Comparison of ENCODE assay signal across 17 cellular contexts in the genomic region with DNA sequence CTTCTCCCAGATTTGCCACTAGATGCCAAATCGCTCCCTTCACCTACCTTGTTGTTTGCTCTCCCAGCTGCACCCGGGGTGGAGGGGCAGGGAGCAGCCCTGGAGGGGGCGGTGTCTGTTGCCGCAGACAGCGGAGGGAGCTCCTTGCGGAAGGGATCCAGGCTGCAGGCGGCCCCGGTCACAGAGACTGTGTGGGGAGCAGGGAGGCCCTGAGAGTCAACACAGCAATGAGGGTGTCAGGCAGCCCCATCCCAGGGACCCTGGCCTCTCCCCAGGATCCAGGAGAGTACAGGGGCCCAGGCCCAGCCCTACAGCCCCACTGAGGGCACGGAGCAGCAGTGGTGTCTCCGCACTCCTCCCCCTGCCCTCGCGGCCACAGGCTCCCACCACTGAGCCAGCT. TPM values are rescaled to one million over a fixed set of nuclear protein-coding genes. Genes with fewer than 3 reads are reported as not detected.
DNase-seq lines count a peak whose midpoint lies in the region; ATAC-seq and TF ChIP-seq lines count a peak whose summit lies in the region.
"Had no signal": no experiment of that assay in that cellular context is flagged by ENCODE, and none has a peak within 500 bp of the region (broad histone marks: within the 10 kb centered on the region; RNA-seq: fewer than 3 reads in every experiment).

No MANE protein-coding gene starts in this region.

- peak overlapping the region in 3 of 5 experiments; percentile 31 to 98 (median 90) for H3K27ac Mint-ChIP-seq in brain
- H3K27ac Mint-ChIP-seq: activated CD8-positive, alpha-beta T cell treated with anti-CD3 and anti-CD28 coated beads, Interleukin-2, amount 10 ng/mL, durations not matched to agents 7 days and 5 days had no signal

- H2BK15ac ChIP-seq in mesenchymal stem cell (ENCODE audit: low read depth, poor library complexity, severe bottlenecking): no peak overlapping the region

- WGBS in mesenchymal stem cell: 92% methylated on average over 12 of the region's 12 CpGs
- 95 to 97% methylated on average over 11 to 12 of the region's 12 CpGs for WGBS in lower leg skin, 2 donors

- H2AFZ ChIP-seq in OCI-LY1 (ENCODE audit: low read length) (no peak overlapping the region), mesenchymal stem cell (ENCODE audit: low read depth, low read length) (no peak overlapping the region)

- H3K27me3 Mint-ChIP-seq in brain: no peaks in the 10 kb centered on the region
- H3K27me3 Mint-ChIP-seq: CD4-positive, alpha-beta memory T cell had no signal

- DNase-seq in mesenchymal stem cell: no peak
- no peak for DNase-seq in DMS79 treated with DMSO at 0.1 percent for 48 hours (lab: John Stamatoyannopoulos, UW)
- DNase-seq in lower leg skin (ENCODE audit: low spot score in 2 of 2): no peak
- DNase-seq: activated CD8-positive, alpha-beta T cell treated with anti-CD3 and anti-CD28 coated beads, Interleukin-2, amount 10 ng/mL, durations not matched to agents 7 days and 5 days; activated gamma-delta T cell treated with Interleukin-2 at 50 U/mL for 16 hours; activated T-cell treated with anti-CD3 and anti-CD28 coated beads, Interleukin-2, amount 50 U/mL, for 1 hour; CD4-positive, alpha-beta memory T cell; DMS 273 treated with DMSO at 0.1 percent for 48 hours; H9; MG63 had no signal

- H3K23ac ChIP-seq in mesenchymal stem cell (ENCODE audit: low read length in 2 of 2): no peak overlapping the region

- peaks cover 32% of the 10 kb centered on the region for H3K36me3 Mint-ChIP-seq in brain

- H3K4me3 Mint-ChIP-seq in brain: no peak overlapping the region
- H3K4me3 Mint-ChIP-seq: activated CD8-positive, alpha-beta T cell treated with anti-CD3 and anti-CD28 coated beads, Interleukin-2, amount 10 ng/mL, durations not matched to agents 7 days and 5 days; CD4-positive, alpha-beta memory T cell; H9 had no signal

- H3K18ac ChIP-seq in mesenchymal stem cell (ENCODE audit: low read depth in 1 of 2, low read length in 2 of 2): no peak overlapping the region

- no peak overlapping the region for H2BK12ac ChIP-seq in mesenchymal stem cell (ENCODE audit: low read length in 2 of 2)

- H2BK5ac ChIP-seq in mesenchymal stem cell (ENCODE audit: low read depth, low read length, poor library complexity, severe bottlenecking): no peak overlapping the region

- intact Hi-C loops in lower leg skin (cut with DNase I; ENCODE audit: low total_unique reads): no loop called here

- no peak overlapping the region for H3K4ac ChIP-seq in mesenchymal stem cell (ENCODE audit: low read depth in 1 of 2, low read length in 2 of 2)

- no peaks in the 10 kb centered on the region for H3K9me2 ChIP-seq in OCI-LY1 (ENCODE audit: low read depth, low read length)

- TF ChIP-seq POLR2A in lower leg skin (IDR thresholded peaks at IDR 0.05): no peak

- H3K36me3 ChIP-seq in OCI-LY1 (ENCODE audit: insufficient read depth, low read length) (peaks cover 94% of the 10 kb centered on the region), mesenchymal stem cell (ENCODE audit: control insufficient read depth in 1 of 2, insufficient read depth in 2 of 2, low read depth in 1 of 2, low read length in 2 of 2) (peaks cover 19 to 51% of the 10 kb centered on the region in 2 experiments)

- H4K91ac ChIP-seq in mesenchymal stem cell (ENCODE audit: low read length): peak overlapping the region; percentile 35

- no peaks in the 10 kb centered on the region for H3K9me3 ChIP-seq in OCI-LY1 (ENCODE audit: low read length)
- no peaks in the 10 kb centered on the region for H3K9me3 ChIP-seq in mesenchymal stem cell (ENCODE audit: control insufficient read depth, low read length)
- H3K9me3 ChIP-seq: left lung, MG63 had no signal

- H3K4me2 ChIP-seq in OCI-LY1 (ENCODE audit: low read length): no peak overlapping the region
- H3K4me2 ChIP-seq in mesenchymal stem cell (ENCODE audit: low read length, poor library complexity, severe bottlenecking): no peak overlapping the region

- H3K27me3 ChIP-seq in OCI-LY1 (ENCODE audit: insufficient read depth, low read length) (no peaks in the 10 kb centered on the region), mesenchymal stem cell (ENCODE audit: control insufficient read depth in 1 of 2, insufficient read depth in 1 of 2, low read length in 2 of 2) (no peaks in the 10 kb centered on the region)
- H3K27me3 ChIP-seq: dorsolateral prefrontal cortex, left lung, MG63 had no signal

- H4K8ac ChIP-seq in mesenchymal stem cell (ENCODE audit: low read length): no peak overlapping the region

- H4K20me1 ChIP-seq in OCI-LY1 (ENCODE audit: insufficient read depth, low read length): no peaks in the 10 kb centered on the region

- TF ChIP-seq CTCF in OCI-LY1 (IDR thresholded peaks at IDR 0.05; ENCODE audit: low read length): no peak
- no peak for TF ChIP-seq CTCF in brain (conservative IDR thresholded peaks at IDR 0.05)
- TF ChIP-seq CTCF in lower leg skin (IDR thresholded peaks at IDR 0.05): no peak

- peaks cover 60% of the 10 kb centered on the region for H3K4me1 Mint-ChIP-seq in brain

- H3K79me2 ChIP-seq in OCI-LY1 (ENCODE audit: insufficient read depth, low read length): no peaks in the 10 kb centered on the region

- no peak overlapping the region for H2AK5ac ChIP-seq in mesenchymal stem cell (ENCODE audit: low read length, severe bottlenecking)

- H3F3A ChIP-seq in OCI-LY1 (ENCODE audit: insufficient read depth, low read length): no peaks in the 10 kb centered on the region

- peaks cover 0 to 3% (median 2%) of the 10 kb centered on the region in 5 experiments for H3K9me3 Mint-ChIP-seq in brain
- H3K9me3 Mint-ChIP-seq: CD4-positive, alpha-beta memory T cell; H9 had no signal

- H3K79me1 ChIP-seq in mesenchymal stem cell (replicated peaks; ENCODE audit: low read length, poor library complexity, severe bottlenecking): no peaks in the 10 kb centered on the region

- H3K4me3 ChIP-seq in OCI-LY1 (ENCODE audit: low read depth, low read length, poor library complexity, severe bottlenecking) (no peak overlapping the region), mesenchymal stem cell (ENCODE audit: insufficient read depth in 1 of 2, low read depth in 1 of 2, low read length in 2 of 2) (no peak overlapping the region), lower leg skin (ENCODE audit: low read depth, poor library complexity, severe bottlenecking) (no peak overlapping the region)
- H3K4me3 ChIP-seq: left lung, MG63 had no signal

- H3K4me1 ChIP-seq in OCI-LY1 (ENCODE audit: insufficient read depth, low read length, severe bottlenecking) (no peaks in the 10 kb centered on the region), mesenchymal stem cell (ENCODE audit: control insufficient read depth, insufficient read depth, low read depth, low read length) (peaks cover 2% of the 10 kb centered on the region)

- no peak overlapping the region for H3K14ac ChIP-seq in mesenchymal stem cell (ENCODE audit: low read length in 2 of 2)

- H3K27ac ChIP-seq in OCI-LY1 (ENCODE audit: low read depth, low read length, poor library complexity, severe bottlenecking): peak overlapping the region; percentile 5
- H3K27ac ChIP-seq in mesenchymal stem cell (ENCODE audit: low read length, poor library complexity, severe bottlenecking): no peak overlapping the region
- H3K27ac ChIP-seq in temporal lobe (ENCODE audit: low read depth, low read length): peak overlapping the region; percentile 40
- H3K27ac ChIP-seq: left lung had no signal

- ATAC-seq in GM18511 (IDR thresholded peaks at IDR 0.05; ENCODE audit: unreplicated experiment): no peak
- ATAC-seq: activated CD4-positive, CD25-positive, alpha-beta regulatory T cell treated with anti-CD3 and anti-CD28 coated beads, Interleukin-2, amount 50 U/mL, for 24 hours; activated CD8-positive, alpha-beta T cell treated with anti-CD3 and anti-CD28 coated beads, Interleukin-2, amount 10 ng/mL, durations not matched to agents 7 days and 5 days had no signal

- no peak overlapping the region for H2BK120ac ChIP-seq in mesenchymal stem cell (ENCODE audit: low read depth, low read length)

- no peak overlapping the region for H3K9ac ChIP-seq in OCI-LY1 (ENCODE audit: low read length)
- no peak overlapping the region for H3K9ac ChIP-seq in mesenchymal stem cell (ENCODE audit: low read length)

RNA-seq across cellular contexts. Expression of gene CHMP6, which starts 50.5 kb away (rescaled TPM):
- polyA plus RNA-seq in brain (ENCODE audit: insufficient read depth, low read depth, low replicate concordance): 35.2 TPM
- 12.7 TPM for polyA plus RNA-seq in mesenchymal stem cell (2013, experiment 1 of 2)
- polyA plus RNA-seq in mesenchymal stem cell (2013, experiment 2 of 2): 12.0 TPM
- total RNA-seq in temporal lobe (17.2 TPM), lower leg skin (10 to 100 TPM; 19.8 to 36.7 (median 26.1) TPM)
